Comparison of ENCODE assay signal across 8 cellular contexts in genomic region chr12:89225401-89225800, GRCh38.
DNase-seq lines count a peak whose midpoint lies in the region; ATAC-seq and TF ChIP-seq lines count a peak whose summit lies in the region.

No MANE protein-coding gene starts in this region.

- H3K4me3 Mint-ChIP-seq in CD8-positive, alpha-beta memory T cell = peak overlapping the region in 5 of 7 donors; percentile 1 to 55 (median 20)
- H3K4me3 Mint-ChIP-seq in T-cell = peak overlapping the region; percentile 2 to 49 (median 38)
- H3K4me3 Mint-ChIP-seq in stimulated activated naive CD8-positive, alpha-beta T cell treated with anti-CD3 and anti-CD28 coated beads, Interleukin-15, Interleukin-2, amounts not matched to agents 100 ng/mL and 50 ng/mL, for 24 hours = peak overlapping the region; percentile 51

- no peaks in the 10 kb centered on the region for H3K27me3 ChIP-seq in CD8-positive, alpha-beta memory T cell (ENCODE audit: insufficient read depth, low read length, poor library complexity, severe bottlenecking)
- H3K27me3 ChIP-seq in WERI-Rb-1 (ENCODE audit: insufficient read depth, low read depth, severe bottlenecking) = no peaks in the 10 kb centered on the region

- DNase-seq in CD8-positive, alpha-beta memory T cell = peak; percentile 24 to 72 (median 53)
- DNase-seq in T-cell = peak; percentile 33 to 74 (median 57)
- peak; percentile 69 for DNase-seq in amniotic epithelial cell (ENCODE audit: low read depth)
- peak; percentile 30 for DNase-seq in mucosa of gallbladder (ENCODE audit: low spot score)
- DNase-seq in WERI-Rb-1 = no peak

- H3K4me3 ChIP-seq in CD8-positive, alpha-beta memory T cell (ENCODE audit: low read length) = no peak overlapping the region
- H3K4me3 ChIP-seq in WERI-Rb-1 (ENCODE audit: low read depth, low read length) = no peak overlapping the region

- H3K9me3 ChIP-seq in CD8-positive, alpha-beta memory T cell (ENCODE audit: low read length) = no peaks in the 10 kb centered on the region
- no peaks in the 10 kb centered on the region for H3K9me3 ChIP-seq in WERI-Rb-1 (ENCODE audit: severe bottlenecking)

- no peak for TF ChIP-seq CTCF in WERI-Rb-1 (IDR thresholded peaks at IDR 0.05; ENCODE audit: low read depth, low read length)

- peak overlapping the region in 7 of 8 donors; percentile 4 to 91 (median 25) for H3K27ac Mint-ChIP-seq in CD8-positive, alpha-beta memory T cell
- peak overlapping the region; percentile 14 to 84 for H3K27ac Mint-ChIP-seq in T-cell
- H3K27ac Mint-ChIP-seq in stimulated activated naive CD8-positive, alpha-beta T cell treated with anti-CD3 and anti-CD28 coated beads, Interleukin-15, Interleukin-2, amounts not matched to agents 100 ng/mL and 50 ng/mL, for 24 hours = peak overlapping the region; percentile 92

- POLR2A ChIA-PET in CD8-positive, alpha-beta memory T cell (lab: Charles Lee) = no interaction called here
- POLR2A ChIA-PET in T-cell (lab: Charles Lee) = interaction anchor here in 1 of 2 donors (0.7 to 1.3 kb wide), 3 partner anchors 9 to 19 kb away, joined by 3 to 9 read pairs (median 8); no protein-coding TSS in a partner anchor

- H3K27me3 Mint-ChIP-seq in CD8-positive, alpha-beta memory T cell = peaks cover 4 to 9% of the 10 kb centered on the region in 2 donors
- H3K27me3 Mint-ChIP-seq in T-cell = no peaks in the 10 kb centered on the region
- H3K27me3 Mint-ChIP-seq in stimulated activated naive CD8-positive, alpha-beta T cell treated with anti-CD3 and anti-CD28 coated beads, Interleukin-15, Interleukin-2, amounts not matched to agents 100 ng/mL and 50 ng/mL, for 24 hours = no peaks in the 10 kb centered on the region

- H3K36me3 Mint-ChIP-seq in CD8-positive, alpha-beta memory T cell = peaks cover 0 to 2% (median 0%) of the 10 kb centered on the region in 3 donors
- no peaks in the 10 kb centered on the region for H3K36me3 Mint-ChIP-seq in T-cell
- H3K36me3 Mint-ChIP-seq in stimulated activated naive CD8-positive, alpha-beta T cell treated with anti-CD3 and anti-CD28 coated beads, Interleukin-15, Interleukin-2, amounts not matched to agents 100 ng/mL and 50 ng/mL, for 24 hours (ENCODE audit: low read depth) = peaks cover 14% of the 10 kb centered on the region

- peaks cover 14% of the 10 kb centered on the region for H3K4me1 ChIP-seq in CD8-positive, alpha-beta memory T cell (ENCODE audit: insufficient read depth, low read length)

- peaks cover 17 to 36% (median 27%) of the 10 kb centered on the region in 3 donors for H3K4me1 Mint-ChIP-seq in CD8-positive, alpha-beta memory T cell
- peaks cover 33 to 42% (median 39%) of the 10 kb centered on the region in 3 donors for H3K4me1 Mint-ChIP-seq in T-cell
- peaks cover 62% of the 10 kb centered on the region for H3K4me1 Mint-ChIP-seq in stimulated activated naive CD8-positive, alpha-beta T cell treated with anti-CD3 and anti-CD28 coated beads, Interleukin-15, Interleukin-2, amounts not matched to agents 100 ng/mL and 50 ng/mL, for 24 hours (ENCODE audit: low read depth)

- H3K36me3 ChIP-seq in CD8-positive, alpha-beta memory T cell (ENCODE audit: insufficient read depth, low read length) = no peaks in the 10 kb centered on the region
- no peaks in the 10 kb centered on the region for H3K36me3 ChIP-seq in WERI-Rb-1

- no peaks in the 10 kb centered on the region for H3K9me3 Mint-ChIP-seq in CD8-positive, alpha-beta memory T cell
- H3K9me3 Mint-ChIP-seq in T-cell = no peaks in the 10 kb centered on the region
- H3K9me3 Mint-ChIP-seq in stimulated activated naive CD8-positive, alpha-beta T cell treated with anti-CD3 and anti-CD28 coated beads, Interleukin-15, Interleukin-2, amounts not matched to agents 100 ng/mL and 50 ng/mL, for 24 hours = peaks cover 9% of the 10 kb centered on the region

- no peak overlapping the region for H3K27ac ChIP-seq in CD8-positive, alpha-beta memory T cell (ENCODE audit: low read depth, low read length)
- no peak overlapping the region for H3K27ac ChIP-seq in WERI-Rb-1

- CTCF ChIA-PET in CD8-positive, alpha-beta memory T cell (lab: Charles Lee) = interaction anchor here (1.4 kb wide), 1 partner anchor 20 kb away, joined by 6 read pairs; no protein-coding TSS in a partner anchor
- CTCF ChIA-PET in T-cell (lab: Charles Lee) = interaction anchor here in 1 of 2 donors (0.7 to 1.5 kb wide), 4 partner anchors 11 to 120 kb away, joined by 3 to 15 read pairs (median 4); no protein-coding TSS in a partner anchor

- peak; percentile 38 for ATAC-seq in HG02623 (IDR thresholded peaks at IDR 0.05; ENCODE audit: unreplicated experiment)
- peak; percentile 97 to 100 (median 98) for ATAC-seq in T-cell (replicated peaks in 1 of 4)
- ATAC-seq in GM21528 (IDR thresholded peaks at IDR 0.05; ENCODE audit: low FRiP score, unreplicated experiment) = no peak

Comparison
In these comparisons a context has a peak if more than half of its experiments do, and no peak if none do; other contexts are left out.
1. H3K27ac Mint-ChIP-seq: peak in every context shown above with its lines; median percentile 92 in stimulated activated naive CD8-positive, alpha-beta T cell treated with anti-CD3 and anti-CD28 coated beads, Interleukin-15, Interleukin-2, amounts not matched to agents 100 ng/mL and 50 ng/mL, for 24 hours; 49 in T-cell; 25 in CD8-positive, alpha-beta memory T cell.